36 cellular contexts compared by ENCODE assay signal in the genomic region with DNA sequence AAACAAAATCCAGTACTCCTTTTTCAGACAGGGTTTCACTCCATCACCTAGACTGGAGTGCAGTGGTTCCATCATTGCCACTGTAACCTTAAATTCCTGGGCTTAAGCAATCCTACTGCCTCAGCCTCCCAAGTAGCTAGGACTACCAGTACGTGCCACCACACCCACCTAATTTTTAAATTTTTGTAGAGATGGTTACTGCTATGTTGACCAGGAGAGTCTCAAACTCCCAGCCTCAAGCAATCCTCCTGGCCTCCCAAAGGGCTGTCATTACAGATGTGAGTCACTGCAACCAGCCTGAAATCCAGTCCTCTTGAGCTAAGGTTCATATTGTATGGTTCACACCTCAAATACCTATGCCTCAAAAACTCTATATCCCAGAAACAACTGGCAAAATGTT.
"Had no signal": no experiment of that assay in that cellular context is flagged by ENCODE, and none has a peak within 500 bp of the region (broad histone marks: within the 10 kb centered on the region; RNA-seq: fewer than 3 reads in every experiment).

No MANE protein-coding gene starts in this region.

- H3K27me3 Mint-ChIP-seq: activated CD4-positive, alpha-beta memory T cell treated with anti-CD3 and anti-CD28 coated beads for 36 hours; activated CD4-positive, alpha-beta T cell treated with anti-CD3 and anti-CD28 coated beads for 36 hours; activated CD4-positive, alpha-beta T cell treated with anti-CD3 and anti-CD28 coated beads, Interleukin-2, amount 10 ng/mL, durations not matched to agents 24 days and 14 days; activated CD8-positive, alpha-beta memory T cell treated with anti-CD3 and anti-CD28 coated beads, Interleukin-2, amount 10 ng/mL, durations not matched to agents 7 days and 5 days; activated naive CD4-positive, alpha-beta T cell treated with anti-CD3 and anti-CD28 coated beads, Interleukin-2, amount 50 U/mL, for 24 hours; activated naive CD8-positive, alpha-beta T cell treated with anti-CD3 and anti-CD28 coated beads for 36 hours; activated naive CD8-positive, alpha-beta T cell treated with anti-CD3 and anti-CD28 coated beads, Interleukin-2, amount 50 U/mL, for 24 hours; effector memory CD8-positive, alpha-beta T cell; T-cell had no signal

- H3K27ac ChIP-seq: adrenal gland, body of pancreas, coronary artery, epithelial cell of prostate, esophagus squamous epithelium, gastroesophageal sphincter, heart right ventricle had no signal

- H3K4me3 ChIP-seq: adrenal gland, body of pancreas, cardiac muscle cell, coronary artery, esophagus squamous epithelium, gastroesophageal sphincter, heart right ventricle had no signal

- H3K9me3 Mint-ChIP-seq: activated CD4-positive, alpha-beta memory T cell treated with anti-CD3 and anti-CD28 coated beads for 36 hours; activated CD4-positive, alpha-beta T cell treated with anti-CD3 and anti-CD28 coated beads, Interleukin-2, amount 10 ng/mL, durations not matched to agents 24 days and 14 days; activated naive CD4-positive, alpha-beta T cell treated with anti-CD3 and anti-CD28 coated beads for 36 hours; activated naive CD4-positive, alpha-beta T cell treated with anti-CD3 and anti-CD28 coated beads, Interleukin-2, amount 50 U/mL, for 24 hours; activated naive CD8-positive, alpha-beta T cell treated with anti-CD3 and anti-CD28 coated beads, Interleukin-2, amount 50 U/mL, for 24 hours; activated T-helper 1 cell treated with anti-CD3 and anti-CD28 coated beads, Interleukin-12 subunit alpha, Interleukin-12 subunit beta, Interleukin-2, Interleukin-4 antibody, amounts not matched to agents 30 ng/mL and 10 ng/mL and 1 ng/mL, durations not matched to agents 14 hours and 24 hours and 36 hours; activated T-helper 2 cell treated with anti-CD3 and anti-CD28 coated beads, Interferon-gamma antibody, Interleukin-2, Interleukin-4, amounts not matched to agents 10 μg/mL and 5 μg/mL and 100 μg/mL, durations not matched to agents 14 hours and 24 hours and 36 hours; effector memory CD8-positive, alpha-beta T cell; T-cell; T-helper 1 cell treated with Interleukin-12 subunit alpha and Interleukin-12 subunit beta and Interleukin-4 antibody, amounts not matched to agents 30 μg/mL and 1 μg/mL, for 36 hours; T-helper 2 cell treated with Interferon-gamma antibody and Interleukin-4, amounts not matched to agents 5 μg/mL and 100 μg/mL, for 36 hours had no signal

- H3K27ac Mint-ChIP-seq: activated CD4-positive, alpha-beta memory T cell treated with anti-CD3 and anti-CD28 coated beads for 36 hours; activated CD4-positive, alpha-beta T cell treated with anti-CD3 and anti-CD28 coated beads for 36 hours; activated CD4-positive, alpha-beta T cell treated with anti-CD3 and anti-CD28 coated beads, Interleukin-2, amount 10 ng/mL, durations not matched to agents 24 days and 14 days; activated CD8-positive, alpha-beta memory T cell treated with anti-CD3 and anti-CD28 coated beads, Interleukin-2, amount 10 ng/mL, durations not matched to agents 7 days and 5 days; activated CD8-positive, alpha-beta T cell treated with anti-CD3 and anti-CD28 coated beads, Interleukin-2, amount 10 ng/mL, durations not matched to agents 7 days and 5 days; activated naive CD4-positive, alpha-beta T cell treated with anti-CD3 and anti-CD28 coated beads for 36 hours; activated naive CD8-positive, alpha-beta T cell treated with anti-CD3 and anti-CD28 coated beads for 36 hours; activated naive CD8-positive, alpha-beta T cell treated with anti-CD3 and anti-CD28 coated beads, Interleukin-2, amount 50 U/mL, for 24 hours; activated T-helper 1 cell treated with anti-CD3 and anti-CD28 coated beads, Interleukin-12 subunit alpha, Interleukin-12 subunit beta, Interleukin-2, Interleukin-4 antibody, amounts not matched to agents 30 ng/mL and 10 ng/mL and 1 ng/mL, durations not matched to agents 14 hours and 24 hours and 36 hours; activated T-helper 2 cell treated with anti-CD3 and anti-CD28 coated beads, Interferon-gamma antibody, Interleukin-2, Interleukin-4, amounts not matched to agents 10 μg/mL and 5 μg/mL and 100 μg/mL, durations not matched to agents 14 hours and 24 hours and 36 hours; T-helper 1 cell treated with Interleukin-12 subunit alpha and Interleukin-12 subunit beta and Interleukin-4 antibody, amounts not matched to agents 30 μg/mL and 1 μg/mL, for 36 hours; T-helper 2 cell treated with Interferon-gamma antibody and Interleukin-4, amounts not matched to agents 5 μg/mL and 100 μg/mL, for 36 hours had no signal

- H3K36me3 ChIP-seq: adrenal gland, cardiac muscle cell had no signal

- H3K4me3 Mint-ChIP-seq: activated CD4-positive, alpha-beta memory T cell treated with anti-CD3 and anti-CD28 coated beads for 36 hours; activated CD4-positive, alpha-beta T cell treated with anti-CD3 and anti-CD28 coated beads for 36 hours; activated CD4-positive, alpha-beta T cell treated with anti-CD3 and anti-CD28 coated beads, Interleukin-2, amount 10 ng/mL, durations not matched to agents 24 days and 14 days; activated CD8-positive, alpha-beta memory T cell treated with anti-CD3 and anti-CD28 coated beads, Interleukin-2, amount 10 ng/mL, durations not matched to agents 7 days and 5 days; activated CD8-positive, alpha-beta T cell treated with anti-CD3 and anti-CD28 coated beads, Interleukin-2, amount 10 ng/mL, durations not matched to agents 7 days and 5 days; activated naive CD4-positive, alpha-beta T cell treated with anti-CD3 and anti-CD28 coated beads for 36 hours; activated naive CD4-positive, alpha-beta T cell treated with anti-CD3 and anti-CD28 coated beads, Interleukin-2, amount 50 U/mL, for 24 hours; activated naive CD8-positive, alpha-beta T cell treated with anti-CD3 and anti-CD28 coated beads for 36 hours; activated naive CD8-positive, alpha-beta T cell treated with anti-CD3 and anti-CD28 coated beads, Interleukin-2, amount 50 U/mL, for 24 hours; activated T-helper 1 cell treated with anti-CD3 and anti-CD28 coated beads, Interleukin-12 subunit alpha, Interleukin-12 subunit beta, Interleukin-2, Interleukin-4 antibody, amounts not matched to agents 30 ng/mL and 10 ng/mL and 1 ng/mL, durations not matched to agents 14 hours and 24 hours and 36 hours; effector memory CD8-positive, alpha-beta T cell; T-cell; T-helper 1 cell treated with Interleukin-12 subunit alpha and Interleukin-12 subunit beta and Interleukin-4 antibody, amounts not matched to agents 30 μg/mL and 1 μg/mL, for 36 hours; T-helper 2 cell treated with Interferon-gamma antibody and Interleukin-4, amounts not matched to agents 5 μg/mL and 100 μg/mL, for 36 hours had no signal

- H3K9me3 ChIP-seq: adrenal gland, body of pancreas, esophagus squamous epithelium, gastroesophageal sphincter, heart right ventricle had no signal

- H3K27me3 ChIP-seq: adrenal gland, body of pancreas, cardiac muscle cell, esophagus squamous epithelium, gastroesophageal sphincter, heart right ventricle had no signal

- DNase-seq: activated CD4-positive, alpha-beta memory T cell treated with anti-CD3 and anti-CD28 coated beads for 36 hours; activated CD4-positive, alpha-beta T cell treated with anti-CD3 and anti-CD28 coated beads for 36 hours; activated CD4-positive, alpha-beta T cell treated with anti-CD3 and anti-CD28 coated beads, Interleukin-2, amount 10 ng/mL, durations not matched to agents 24 days and 14 days; activated CD4-positive, CD25-positive, alpha-beta regulatory T cell; activated CD4-positive, CD25-positive, alpha-beta regulatory T cell treated with anti-CD3 and anti-CD28 coated beads, Interleukin-2, amount 50 U/mL, for 72 hours; activated CD8-positive, alpha-beta memory T cell treated with anti-CD3 and anti-CD28 coated beads, Interleukin-2, amount 10 ng/mL, durations not matched to agents 7 days and 5 days; activated CD8-positive, alpha-beta memory T cell treated with anti-CD3 and anti-CD28 coated beads, Interleukin-2, amount 50 U/mL, for 4 hours; activated CD8-positive, alpha-beta T cell treated with anti-CD3 and anti-CD28 coated beads, Interleukin-2, amount 10 ng/mL, durations not matched to agents 7 days and 5 days; activated effector memory CD4-positive, alpha-beta T cell treated with anti-CD3 and anti-CD28 coated beads, Interleukin-2, amount 50 U/mL, for 16 hours; activated naive CD4-positive, alpha-beta T cell treated with anti-CD3 and anti-CD28 coated beads for 36 hours; activated naive CD8-positive, alpha-beta T cell treated with anti-CD3 and anti-CD28 coated beads for 36 hours; activated naive CD8-positive, alpha-beta T cell treated with anti-CD3 and anti-CD28 coated beads, Interleukin-2, amount 50 U/mL, for 24 hours; activated T-cell treated with anti-CD3 and anti-CD28 coated beads, Interleukin-2, amount 50 U/mL, for 1 hour; activated T-cell treated with anti-CD3 and anti-CD28 coated beads, Interleukin-2, amount 50 U/mL, for 48 hours; adrenal gland; amygdala; aorta; body of pancreas; central memory CD4-positive, alpha-beta T cell; dermis blood vessel endothelial cell; effector CD4-positive, alpha-beta T cell; effector memory CD8-positive, alpha-beta T cell; esophagus squamous epithelium; foreskin melanocyte; heart right ventricle; T-cell; T1000 had no signal

- ATAC-seq: activated CD4-positive, alpha-beta T cell treated with anti-CD3 and anti-CD28 coated beads for 36 hours; activated CD8-positive, alpha-beta memory T cell treated with anti-CD3 and anti-CD28 coated beads, Interleukin-2, amount 10 ng/mL, durations not matched to agents 7 days and 5 days; activated CD8-positive, alpha-beta T cell treated with anti-CD3 and anti-CD28 coated beads, Interleukin-2, amount 10 ng/mL, durations not matched to agents 7 days and 5 days; activated naive CD8-positive, alpha-beta T cell treated with anti-CD3 and anti-CD28 coated beads, Interleukin-2, amount 50 U/mL, for 24 hours; body of pancreas; effector memory CD8-positive, alpha-beta T cell; gastroesophageal sphincter; heart right ventricle; T-cell had no signal
